In the genomic region with DNA sequence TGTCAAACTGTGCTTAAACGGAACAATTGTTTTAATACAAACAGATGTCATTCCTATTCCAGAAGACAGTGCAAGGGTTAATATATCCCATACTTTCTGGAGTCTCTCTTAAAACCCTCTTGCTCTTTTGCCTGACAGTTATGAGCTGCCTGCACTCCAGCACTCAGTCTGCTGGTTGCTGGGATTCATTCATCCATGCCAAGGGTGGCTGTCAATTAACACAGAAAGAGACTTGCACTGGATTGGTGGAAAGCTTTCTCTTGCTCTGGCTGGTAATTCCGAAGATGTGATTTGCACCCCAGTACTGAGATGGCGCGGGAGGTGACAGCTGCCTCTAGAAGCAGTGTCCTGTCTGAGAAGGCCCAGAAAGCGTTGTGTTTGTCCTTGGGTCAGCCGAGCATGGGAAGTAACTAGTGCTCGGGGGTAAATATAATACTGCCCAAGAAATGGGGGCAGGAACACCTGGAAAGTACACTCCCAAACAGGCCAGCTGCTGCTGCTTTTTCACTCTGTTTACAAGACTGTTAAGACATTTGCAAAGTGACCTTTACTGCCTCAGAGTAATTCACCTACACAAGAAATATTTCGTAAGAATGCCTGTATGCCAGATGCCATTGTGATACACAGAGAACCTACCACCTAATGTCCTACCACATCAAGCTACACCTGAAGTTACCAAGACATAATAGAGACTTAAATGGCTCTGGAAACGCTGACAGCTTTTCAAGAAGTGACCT, we compare ENCODE assay signal across 18 cellular contexts. TPM values are rescaled to one million over a fixed set of nuclear protein-coding genes. Genes with fewer than 3 reads are reported as not detected.
DNase-seq lines count a peak whose midpoint lies in the region; ATAC-seq, FAIRE-seq and TF ChIP-seq lines count a peak whose summit lies in the region.
"Had no signal": no experiment of that assay in that cellular context is flagged by ENCODE, and none has a peak within 500 bp of the region (broad histone marks: within the 10 kb centered on the region; RNA-seq: fewer than 3 reads in every experiment).

No MANE protein-coding gene starts in this region.

- no peak overlapping the region for H3K4me3 Mint-ChIP-seq in activated CD8-positive, alpha-beta T cell treated with anti-CD3 and anti-CD28 coated beads for 36 hours
- H3K4me3 Mint-ChIP-seq: CD8-positive, alpha-beta T cell; GM23338 had no signal

- ATAC-seq in GM18511 (IDR thresholded peaks at IDR 0.05; ENCODE audit: unreplicated experiment), result no peak
- ATAC-seq in activated CD8-positive, alpha-beta T cell treated with anti-CD3 and anti-CD28 coated beads for 36 hours, result no peak
- ATAC-seq: A549; CD8-positive, alpha-beta T cell had no signal

- no peaks in the 10 kb centered on the region for H3K79me2 ChIP-seq in osteoblast (ENCODE audit: insufficient read depth, low read length)

- intact Hi-C loops in activated CD8-positive, alpha-beta T cell treated with anti-CD3 and anti-CD28 coated beads for 36 hours (cut with micrococcal nuclease), result no loop called here

- no peak overlapping the region for H3K27ac Mint-ChIP-seq in activated CD8-positive, alpha-beta T cell treated with anti-CD3 and anti-CD28 coated beads for 36 hours
- H3K27ac Mint-ChIP-seq: CD8-positive, alpha-beta T cell; GM23338 had no signal

- peak; percentile 88 for FAIRE-seq in GM12892 (lab: Jason Lieb, UNC)
- FAIRE-seq: A549 had no signal

- H3K9me3 Mint-ChIP-seq in activated CD8-positive, alpha-beta T cell treated with anti-CD3 and anti-CD28 coated beads for 36 hours, result no peaks in the 10 kb centered on the region
- H3K9me3 Mint-ChIP-seq: CD8-positive, alpha-beta T cell; GM23338 had no signal

- H2AFZ ChIP-seq in osteoblast (ENCODE audit: low read length), result no peak overlapping the region
- H2AFZ ChIP-seq: GM23338 had no signal

- H3K27ac ChIP-seq in coronary artery (no peak overlapping the region), osteoblast (ENCODE audit: low read depth, low read length) (no peak overlapping the region)
- H3K27ac ChIP-seq: A549 had no signal

- no peak for TF ChIP-seq POLR2A in GM12892 (IDR thresholded peaks at IDR 0.05; ENCODE audit: low read depth, low read length)

- H3K4me2 ChIP-seq in osteoblast (ENCODE audit: insufficient read depth, low read length), result no peak overlapping the region
- H3K4me2 ChIP-seq: A549, GM23338 had no signal

- peaks cover 11% of the 10 kb centered on the region for H3K27me3 Mint-ChIP-seq in activated CD8-positive, alpha-beta T cell treated with anti-CD3 and anti-CD28 coated beads for 36 hours

- H3K4me3 ChIP-seq in coronary artery (no peak overlapping the region), osteoblast (ENCODE audit: insufficient read depth, low read length) (no peak overlapping the region)
- H3K4me3 ChIP-seq: A549, GM23338 had no signal

- TF ChIP-seq CTCF in coronary artery (IDR thresholded peaks at IDR 0.05) (no peak), osteoblast (IDR thresholded peaks at IDR 0.05; ENCODE audit: extremely low read depth, low read depth, low read length) (no peak)
- TF ChIP-seq CTCF in activated CD8-positive, alpha-beta T cell treated with anti-CD3 and anti-CD28 coated beads for 36 hours (IDR thresholded peaks at IDR 0.05), result no peak

- H3K27me3 ChIP-seq in osteoblast (ENCODE audit: insufficient read depth, low read length), result no peaks in the 10 kb centered on the region

- POLR2A ChIA-PET in activated CD8-positive, alpha-beta T cell treated with anti-CD3 and anti-CD28 coated beads for 36 hours (lab: Charles Lee), result interaction anchor here (0.6 kb wide), 1 partner anchor 44 kb away, joined by 3 read pairs; no protein-coding TSS in a partner anchor

- H4K20me1 ChIP-seq in osteoblast (ENCODE audit: insufficient read depth, low read length), result no peaks in the 10 kb centered on the region

- CTCF ChIA-PET in activated CD8-positive, alpha-beta T cell treated with anti-CD3 and anti-CD28 coated beads for 36 hours (lab: Charles Lee), result interaction anchor here (1.8 to 2.0 kb wide), 2 partner anchors 10 to 55 kb away, joined by 8 to 10 read pairs; no protein-coding TSS in a partner anchor

- DNase-seq in GM12892 (ENCODE audit: insufficient read length) (no peak), coronary artery (ENCODE audit: low spot score) (peak; percentile 28), mesenteric fat pad (ENCODE audit: low spot score) (peak; percentile 59), retina (peak; percentile 33), osteoblast (ENCODE audit: insufficient read length, low spot score, missing footprints) (no peak)
- DNase-seq in activated CD8-positive, alpha-beta T cell treated with anti-CD3 and anti-CD28 coated beads for 36 hours, result no peak
- DNase-seq: CD8-positive, alpha-beta T cell; HCEC 1CT; KG1; NCI-H1694 treated with DMSO at 0.1 percent for 48 hours; NCI-H2227 treated with DMSO at 0.1 percent for 48 hours; NCI-H510A treated with DMSO at 0.1 percent for 48 hours; NCI-H82; SIG-M5 had no signal

- H3K36me3 Mint-ChIP-seq in activated CD8-positive, alpha-beta T cell treated with anti-CD3 and anti-CD28 coated beads for 36 hours (ENCODE audit: low read depth), result no peaks in the 10 kb centered on the region
- H3K36me3 Mint-ChIP-seq: CD8-positive, alpha-beta T cell had no signal

- H3K4me1 ChIP-seq in osteoblast (ENCODE audit: insufficient read depth, low read length), result no peaks in the 10 kb centered on the region

- H3K4me1 Mint-ChIP-seq in activated CD8-positive, alpha-beta T cell treated with anti-CD3 and anti-CD28 coated beads for 36 hours (ENCODE audit: low read depth), result no peaks in the 10 kb centered on the region

- no peaks in the 10 kb centered on the region for H3K9me3 ChIP-seq in osteoblast (ENCODE audit: low read depth, low read length)
- H3K9me3 ChIP-seq: A549 had no signal

- H3K36me3 ChIP-seq in osteoblast (ENCODE audit: insufficient read depth, low read length), result no peaks in the 10 kb centered on the region

RNA-seq across cellular contexts. Expression of a gene that starts 20.5 kb away (rescaled TPM):
- polyA plus RNA-seq in GM12892 (2012; ENCODE audit: missing spikeins), result 0.47 TPM
- total RNA-seq in mesenteric fat pad (29.2 TPM), osteoblast (1.8 and 2.7 TPM in 2 replicates)
- not detected for total RNA-seq in activated CD8-positive, alpha-beta T cell treated with anti-CD3 and anti-CD28 coated beads for 36 hours
- total RNA-seq: CD8-positive, alpha-beta T cell; HT-29 had no signal

Comparison
In these comparisons a context has a peak if more than half of its experiments do, and no peak if none do; other contexts are left out.
1. DNase-seq: peak in coronary artery (single experiment), mesenteric fat pad (single experiment) and retina (single experiment); none in GM12892 (single experiment), osteoblast (single experiment) and activated CD8-positive, alpha-beta T cell treated with anti-CD3 and anti-CD28 coated beads for 36 hours (single experiment).